Comparison of ENCODE assay signal across 26 cellular contexts in genomic region chr7:8362723-8363369, GRCh38.
A peak's percentile ranks its signal among the peaks of the same experiment; 100 is the strongest.
DNase-seq lines count a peak whose midpoint lies in the region; ATAC-seq, FAIRE-seq and TF ChIP-seq lines count a peak whose summit lies in the region.
"Had no signal": no experiment of that assay in that cellular context is flagged by ENCODE, and none has a peak within 500 bp of the region (broad histone marks: within the 10 kb centered on the region; RNA-seq: fewer than 3 reads in every experiment).

No MANE protein-coding gene starts in this region.

- H3K36me3 ChIP-seq in HUES64 (ENCODE audit: insufficient read depth, low read length) (no peaks in the 10 kb centered on the region), iPS DF 6.9 (ENCODE audit: control insufficient read depth, insufficient read depth, low read length) (no peaks in the 10 kb centered on the region)
- H3K36me3 ChIP-seq: adrenal gland, BE2C, brain microvascular endothelial cell, left ventricle myocardium inferior, upper lobe of right lung had no signal

- no peaks in the 10 kb centered on the region for H3K9me3 Mint-ChIP-seq in activated T-cell treated with anti-CD3 and anti-CD28 coated beads, Interleukin-2, amount 50 U/mL, for 24 hours
- H3K9me3 Mint-ChIP-seq: activated T-cell treated with anti-CD3 and anti-CD28 coated beads, Interleukin-2, amount 50 U/mL, for 72 hours had no signal

- H3K4me1 Mint-ChIP-seq in activated T-cell treated with anti-CD3 and anti-CD28 coated beads, Interleukin-2, amount 50 U/mL, for 24 hours (ENCODE audit: low read depth) = no peaks in the 10 kb centered on the region
- H3K4me1 Mint-ChIP-seq: naive B cell, T-helper 17 cell had no signal

- H3K9ac ChIP-seq in HUES64 (ENCODE audit: low read depth, low read length) = peak overlapping the region; percentile 46

- H3K27ac ChIP-seq in HUES64 (ENCODE audit: low read depth, low read length) = peak overlapping the region; percentile 97
- peak overlapping the region; percentile 99 for H3K27ac ChIP-seq in iPS DF 6.9 (ENCODE audit: low read length)
- H3K27ac ChIP-seq: adrenal gland, brain microvascular endothelial cell, left ventricle myocardium inferior, upper lobe of right lung had no signal

- no peaks in the 10 kb centered on the region for H3K36me3 Mint-ChIP-seq in activated T-cell treated with anti-CD3 and anti-CD28 coated beads, Interleukin-2, amount 50 U/mL, for 24 hours (ENCODE audit: low read depth)
- H3K36me3 Mint-ChIP-seq: naive B cell had no signal

- no peak for DNase-seq in GM12891 (ENCODE audit: insufficient read length, low spot score)
- DNase-seq in OCI-M1 (lab: John Stamatoyannopoulos, UW) = peak; percentile 27
- peak; percentile 29 for DNase-seq in iPS DF 6.9 (ENCODE audit: low read depth, low spot score)
- no peak for DNase-seq in erythroblast (lab: John Stamatoyannopoulos, UW)
- DNase-seq in activated CD4-positive, alpha-beta T cell treated with anti-CD3 and anti-CD28 coated beads, Interleukin-2, amount 50 U/mL, for 4 hours = no peak
- no peak for DNase-seq in activated T-cell treated with anti-CD3 and anti-CD28 coated beads, Interleukin-2, amount 50 U/mL, for 24 hours
- DNase-seq: activated CD4-positive, alpha-beta T cell treated with anti-CD3 and anti-CD28 coated beads for 4 hours; activated naive CD4-positive, alpha-beta T cell treated with Interleukin-2 at 50 U/mL for 16 hours; activated T-cell treated with anti-CD3 and anti-CD28 coated beads, Interleukin-2, amount 50 U/mL, for 72 hours; adrenal gland; BE2C; brain microvascular endothelial cell; GDM1; left ventricle myocardium inferior; naive B cell; NCI-H1048; NCI-H187 treated with DMSO at 0.1 percent for 48 hours; NCI-H345; NCI-H82; occipital lobe; SHP77 treated with DMSO at 0.1 percent for 48 hours; stimulated activated CD4-positive, alpha-beta T cell treated with anti-CD3 and anti-CD28 coated beads, Interleukin-2, amount 100 ng/mL, for 24 hours; T-helper 17 cell; upper lobe of right lung had no signal

- H3K4me3 ChIP-seq in HUES64 (ENCODE audit: low read length) (peak overlapping the region; percentile 12; the same call in 1 of the 2 replicates), iPS DF 6.9 (ENCODE audit: low read length) (no peak overlapping the region)
- H3K4me3 ChIP-seq: adrenal gland, left ventricle myocardium inferior, upper lobe of right lung had no signal

- H3K9me3 ChIP-seq in HUES64 (ENCODE audit: insufficient read depth, low read depth, low read length) = no peaks in the 10 kb centered on the region
- H3K9me3 ChIP-seq in iPS DF 6.9 (ENCODE audit: control insufficient read depth, insufficient read depth, low read length) = no peaks in the 10 kb centered on the region
- H3K9me3 ChIP-seq: adrenal gland, BE2C, left ventricle myocardium inferior, upper lobe of right lung had no signal

- peaks cover 29% of the 10 kb centered on the region for H3K27me3 Mint-ChIP-seq in activated T-cell treated with anti-CD3 and anti-CD28 coated beads, Interleukin-2, amount 50 U/mL, for 24 hours

- no peak for FAIRE-seq in GM12891 (lab: Jason Lieb, UNC)

- TF ChIP-seq POLR2A in GM12891 (IDR thresholded peaks at IDR 0.05; ENCODE audit: low read depth, low read length) (no peak), erythroblast (IDR thresholded peaks at IDR 0.05; ENCODE audit: low read length) (no peak)

- no peak overlapping the region for H3K4me3 Mint-ChIP-seq in activated T-cell treated with anti-CD3 and anti-CD28 coated beads, Interleukin-2, amount 50 U/mL, for 24 hours
- H3K4me3 Mint-ChIP-seq: activated T-cell treated with anti-CD3 and anti-CD28 coated beads, Interleukin-2, amount 50 U/mL, for 72 hours; naive B cell; T-helper 17 cell had no signal

- H3K4me1 ChIP-seq in HUES64 (ENCODE audit: insufficient read depth, low read length) (peaks cover 55% of the 10 kb centered on the region), iPS DF 6.9 (ENCODE audit: control insufficient read depth, insufficient read depth, low read length) (peaks cover 7% of the 10 kb centered on the region; the same call in 1 of the 2 replicates)
- H3K4me1 ChIP-seq: left ventricle myocardium inferior, upper lobe of right lung had no signal

- no peak for ATAC-seq in GM19395 (IDR thresholded peaks at IDR 0.05; ENCODE audit: unreplicated experiment)
- ATAC-seq: activated T-cell treated with anti-CD3 and anti-CD28 coated beads, Interleukin-2, amount 50 U/mL, for 72 hours; T-helper 17 cell; upper lobe of right lung had no signal

- no peak overlapping the region for H3K27ac Mint-ChIP-seq in activated T-cell treated with anti-CD3 and anti-CD28 coated beads, Interleukin-2, amount 50 U/mL, for 24 hours
- H3K27ac Mint-ChIP-seq: activated T-cell treated with anti-CD3 and anti-CD28 coated beads, Interleukin-2, amount 50 U/mL, for 72 hours; naive B cell; T-helper 17 cell had no signal

- 0% methylated on average over 4 of the region's 5 CpGs for whole genome bisulfite sequencing in HUES64
- WGBS in iPS DF 6.9 (ENCODE audit: insufficient coverage, insufficient read length) = no CpG with 5 or more reads among the region's 5 CpGs

- no peaks in the 10 kb centered on the region for H3K27me3 ChIP-seq in HUES64 (ENCODE audit: insufficient read depth, low read length)
- H3K27me3 ChIP-seq in iPS DF 6.9 (ENCODE audit: control insufficient read depth, insufficient read depth, low read length) = no peaks in the 10 kb centered on the region
- H3K27me3 ChIP-seq: adrenal gland, BE2C, brain microvascular endothelial cell, upper lobe of right lung had no signal

TF ChIP-seq in GM12891, 5 proteins besides CTCF, POLR2A, EP300 and RAD21:
- no peak for TF ChIP-seq POU2F2 (IDR thresholded peaks at IDR 0.05; ENCODE audit: low read depth, low read length)
- no peak for TF ChIP-seq PAX5 (IDR thresholded peaks at IDR 0.05; ENCODE audit: insufficient read depth, low read length, severe bottlenecking)
- peak; percentile 45 for TF ChIP-seq SPI1 (IDR thresholded peaks at IDR 0.05; ENCODE audit: low read depth, low read length)
- no peak for TF ChIP-seq TAF1 (IDR thresholded peaks at IDR 0.05; ENCODE audit: low read depth, low read length)
- TF ChIP-seq POLR2AphosphoS5 (IDR thresholded peaks at IDR 0.05; ENCODE audit: low read depth, low read length) = no peak

Comparison
In these comparisons a context has a peak if more than half of its experiments do, and no peak if none do; other contexts are left out.
1. DNase-seq: peak in OCI-M1 (single experiment) and iPS DF 6.9 (single experiment); none in GM12891 (single experiment), erythroblast (0 of 2), activated CD4-positive, alpha-beta T cell treated with anti-CD3 and anti-CD28 coated beads, Interleukin-2, amount 50 U/mL, for 4 hours (0 of 2) and activated T-cell treated with anti-CD3 and anti-CD28 coated beads, Interleukin-2, amount 50 U/mL, for 24 hours (single experiment).